ENCODE assay signal across 17 cellular contexts in genomic region chr21:34280389-34280795, GRCh38.
DNase-seq lines count a peak whose midpoint lies in the region; ATAC-seq, FAIRE-seq and TF ChIP-seq lines count a peak whose summit lies in the region.
"Had no signal": no experiment of that assay in that cellular context is flagged by ENCODE, and none has a peak within 500 bp of the region (broad histone marks: within the 10 kb centered on the region; RNA-seq: fewer than 3 reads in every experiment).

No MANE protein-coding gene starts in this region.

- peaks cover 6% of the 10 kb centered on the region for H3K4me1 Mint-ChIP-seq in HFFc6 (ENCODE audit: low read depth)
- H3K4me1 Mint-ChIP-seq: activated naive CD4-positive, alpha-beta T cell treated with anti-CD3 and anti-CD28 coated beads, Interleukin-2, amount 50 U/mL, for 24 hours; CD4-positive, CD25-positive, alpha-beta regulatory T cell; T-cell; WTC11 had no signal

- H3K27ac ChIP-seq in RWPE2 (ENCODE audit: poor library complexity, severe bottlenecking) (no peak overlapping the region), testis (no peak overlapping the region)
- H3K27ac ChIP-seq: esophagus squamous epithelium had no signal

- DNase-seq in RWPE2 (ENCODE audit: low spot score), result no peak
- peak; percentile 25 for DNase-seq in fibroblast of mammary gland (ENCODE audit: low read depth)
- DNase-seq in lower leg skin (ENCODE audit: low spot score in 2 of 2), result peak; percentile 47 to 87
- peak; percentile 57 for DNase-seq in testis
- no peak for DNase-seq in T-helper 1 cell
- no peak for DNase-seq in RCC 7860 (ENCODE audit: low spot score)
- DNase-seq in activated CD4-positive, alpha-beta T cell treated with anti-CD3 and anti-CD28 coated beads for 48 hours, result no peak
- DNase-seq in HFFc6, result no peak
- DNase-seq: CD4-positive, CD25-positive, alpha-beta regulatory T cell; esophagus squamous epithelium; NCI-H1092; stimulated activated CD4-positive, alpha-beta T cell treated with anti-CD3 and anti-CD28 coated beads, Interleukin-4, amount 100 ng/mL, for 24 hours; T-cell had no signal

- H3K4me3 ChIP-seq in RWPE2 (ENCODE audit: severe bottlenecking) (no peak overlapping the region), fibroblast of mammary gland (ENCODE audit: control insufficient read depth, low read depth, low read length) (no peak overlapping the region), lower leg skin (ENCODE audit: low read depth, poor library complexity, severe bottlenecking) (no peak overlapping the region), testis (no peak overlapping the region)
- H3K4me3 ChIP-seq: esophagus squamous epithelium had no signal

- H3K9me3 Mint-ChIP-seq in HFFc6, result no peaks in the 10 kb centered on the region
- H3K9me3 Mint-ChIP-seq: activated naive CD4-positive, alpha-beta T cell treated with anti-CD3 and anti-CD28 coated beads, Interleukin-2, amount 50 U/mL, for 24 hours; stimulated activated memory B cell treated with anti-CD40 and anti-IgM and Interleukin-4, amounts not matched to agents 10 μg/mL and 1 μg/mL and 100 μg/mL, for 72 hours; T-cell had no signal

- no peak for FAIRE-seq in RCC 7860 (lab: Jason Lieb, UNC)
- FAIRE-seq: GM19239 had no signal

- intact Hi-C loops in lower leg skin (cut with DNase I; ENCODE audit: low total_unique reads), result no loop called here
- intact Hi-C loops in testis (cut with DNase I; ENCODE audit: low total_unique reads), result no loop called here

- H3K27ac Mint-ChIP-seq in HFFc6, result no peak overlapping the region
- H3K27ac Mint-ChIP-seq: activated naive CD4-positive, alpha-beta T cell treated with anti-CD3 and anti-CD28 coated beads, Interleukin-2, amount 50 U/mL, for 24 hours; stimulated activated memory B cell treated with anti-CD40 and anti-IgM and Interleukin-4, amounts not matched to agents 10 μg/mL and 1 μg/mL and 100 μg/mL, for 72 hours; T-cell; WTC11 had no signal

- no peaks in the 10 kb centered on the region for H3K36me3 ChIP-seq in RWPE2 (ENCODE audit: low read depth)
- H3K36me3 ChIP-seq in testis (ENCODE audit: low read depth, missing control alignments), result no peaks in the 10 kb centered on the region
- H3K36me3 ChIP-seq: esophagus squamous epithelium had no signal

- WGBS in lower leg skin, 2 donors, result 27 to 33% methylated on average over 6 of the region's 6 CpGs
- whole genome bisulfite sequencing in testis, 2 donors, result 42 to 47% methylated on average over 6 of the region's 6 CpGs

- ATAC-seq in RWPE2 (ENCODE audit: low read depth), result peak; percentile 27; the same call in 1 of the 3 replicates
- ATAC-seq: stimulated activated memory B cell treated with anti-CD40 and anti-IgM and Interleukin-4, amounts not matched to agents 10 μg/mL and 1 μg/mL and 100 μg/mL, for 72 hours; T-cell; WTC11 had no signal

- no peak for TF ChIP-seq CTCF in RWPE2 (IDR thresholded peaks at IDR 0.05; ENCODE audit: poor library complexity, severe bottlenecking)
- TF ChIP-seq CTCF in fibroblast of mammary gland (conservative IDR thresholded peaks at IDR 0.05; ENCODE audit: control insufficient read depth, insufficient read depth, low read depth, low read length), result no peak
- TF ChIP-seq CTCF in lower leg skin (IDR thresholded peaks at IDR 0.05), result no peak
- TF ChIP-seq CTCF in testis (IDR thresholded peaks at IDR 0.05), result no peak
- no peak for TF ChIP-seq CTCF in HFFc6 (IDR thresholded peaks at IDR 0.05)

- H3K27me3 ChIP-seq in RWPE2 (ENCODE audit: insufficient read depth, poor library complexity, severe bottlenecking) (no peaks in the 10 kb centered on the region), testis (no peaks in the 10 kb centered on the region)
- H3K27me3 ChIP-seq: esophagus squamous epithelium had no signal

- no peaks in the 10 kb centered on the region for H3K9me3 ChIP-seq in RWPE2 (ENCODE audit: severe bottlenecking)
- H3K9me3 ChIP-seq in testis, result no peaks in the 10 kb centered on the region
- H3K9me3 ChIP-seq: esophagus squamous epithelium had no signal

- TF ChIP-seq POLR2A in lower leg skin (IDR thresholded peaks at IDR 0.05), result no peak
- TF ChIP-seq POLR2A in testis (IDR thresholded peaks at IDR 0.05), result no peak

- H3K36me3 Mint-ChIP-seq in HFFc6 (ENCODE audit: low read depth), result no peaks in the 10 kb centered on the region
- H3K36me3 Mint-ChIP-seq: activated naive CD4-positive, alpha-beta T cell treated with anti-CD3 and anti-CD28 coated beads, Interleukin-2, amount 50 U/mL, for 24 hours; CD4-positive, CD25-positive, alpha-beta regulatory T cell; stimulated activated memory B cell treated with anti-CD40 and anti-IgM and Interleukin-4, amounts not matched to agents 10 μg/mL and 1 μg/mL and 100 μg/mL, for 72 hours; T-cell; WTC11 had no signal

- H3K27me3 Mint-ChIP-seq in HFFc6 (ENCODE audit: insufficient read depth), result peaks cover 36% of the 10 kb centered on the region
- H3K27me3 Mint-ChIP-seq: CD4-positive, CD25-positive, alpha-beta regulatory T cell had no signal

- H3K4me1 ChIP-seq in RWPE2 (ENCODE audit: insufficient read depth, poor library complexity, severe bottlenecking) (peaks cover 10% of the 10 kb centered on the region), testis (no peaks in the 10 kb centered on the region)

- no peak overlapping the region for H3K4me3 Mint-ChIP-seq in HFFc6
- H3K4me3 Mint-ChIP-seq: activated naive CD4-positive, alpha-beta T cell treated with anti-CD3 and anti-CD28 coated beads, Interleukin-2, amount 50 U/mL, for 24 hours; CD4-positive, CD25-positive, alpha-beta regulatory T cell; stimulated activated memory B cell treated with anti-CD40 and anti-IgM and Interleukin-4, amounts not matched to agents 10 μg/mL and 1 μg/mL and 100 μg/mL, for 72 hours; T-cell; WTC11 had no signal

Comparison
In these comparisons a context has a peak if more than half of its experiments do, and no peak if none do; other contexts are left out.
1. DNase-seq: peak in fibroblast of mammary gland (single experiment), lower leg skin (2 of 2) and testis (single experiment); none in RWPE2 (single experiment), T-helper 1 cell (0 of 5), RCC 7860 (single experiment), activated CD4-positive, alpha-beta T cell treated with anti-CD3 and anti-CD28 coated beads for 48 hours (single experiment) and HFFc6 (single experiment).